ENCODE assay signal across 33 cellular contexts in the genomic region with DNA sequence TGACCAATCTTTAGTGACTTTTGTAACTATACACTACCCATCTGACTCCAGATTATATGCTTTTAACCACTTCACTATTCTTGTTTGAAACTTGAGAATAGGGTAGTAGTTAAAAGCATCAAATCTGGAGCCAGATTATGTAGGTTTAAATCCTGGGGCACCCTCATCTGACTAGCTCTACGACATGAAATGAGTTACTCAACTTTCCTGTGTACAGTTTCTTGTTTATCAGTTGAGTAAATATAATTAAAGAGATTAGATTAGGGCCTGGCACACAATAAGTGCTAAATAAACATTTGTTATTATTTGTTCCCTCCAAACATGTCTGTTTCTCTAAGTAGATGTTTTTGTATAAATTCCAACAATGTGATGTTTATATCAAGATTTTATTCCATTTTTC.
DNase-seq lines count a peak whose midpoint lies in the region; ATAC-seq, FAIRE-seq and TF ChIP-seq lines count a peak whose summit lies in the region.
"Had no signal": no experiment of that assay in that cellular context is flagged by ENCODE, and none has a peak within 500 bp of the region (broad histone marks: within the 10 kb centered on the region; RNA-seq: fewer than 3 reads in every experiment).

No MANE protein-coding gene starts in this region.

- H4K20me1 ChIP-seq in HepG2 (ENCODE audit: insufficient read depth, low read length): no peaks in the 10 kb centered on the region
- H4K20me1 ChIP-seq in PC-3 (ENCODE audit: low read length): no peaks in the 10 kb centered on the region
- H4K20me1 ChIP-seq: BLaER1; BLaER1 treated with 17β-estradiol and CSF1 and Interleukin-3, amounts not matched to agents 10 nM and 100 nM had no signal

- H3K27me3 ChIP-seq in right lobe of liver (no peaks in the 10 kb centered on the region), HepG2 (ENCODE audit: control insufficient read depth in 1 of 2, insufficient read depth in 2 of 2, low read length in 2 of 2) (no peaks in the 10 kb centered on the region), PC-3 (ENCODE audit: low read length) (no peaks in the 10 kb centered on the region)
- no peaks in the 10 kb centered on the region for H3K27me3 ChIP-seq in effector memory CD4-positive, alpha-beta T cell (replicated peaks; ENCODE audit: control insufficient read depth, insufficient read depth, low read length, poor library complexity, severe bottlenecking)
- H3K27me3 ChIP-seq: BE2C; BLaER1; BLaER1 treated with 17β-estradiol and CSF1 and Interleukin-3, amounts not matched to agents 10 nM and 100 nM had no signal

- H3K9me2 ChIP-seq in PC-3 (replicated peaks; ENCODE audit: low read length): no peaks in the 10 kb centered on the region

- H3K79me2 ChIP-seq in HepG2 (ENCODE audit: insufficient read depth, low read length) (no peaks in the 10 kb centered on the region), PC-3 (ENCODE audit: low read length) (no peaks in the 10 kb centered on the region)

- H3K27ac ChIP-seq in right lobe of liver: no peak overlapping the region
- H3K27ac ChIP-seq in HepG2 (ENCODE audit: extremely low read length, insufficient read depth, low read length): no peak overlapping the region
- no peak overlapping the region for H3K27ac ChIP-seq in PC-3 (ENCODE audit: low read length)
- no peak overlapping the region for H3K27ac ChIP-seq in effector memory CD4-positive, alpha-beta T cell (ENCODE audit: insufficient read depth, low read length, poor library complexity, severe bottlenecking)
- H3K27ac ChIP-seq: 22Rv1; A549; BLaER1; BLaER1 treated with 17β-estradiol and CSF1 and Interleukin-3, amounts not matched to agents 10 nM and 100 nM; C4-2B had no signal

- CTCF ChIA-PET in HepG2 (lab: Yijun Ruan, JAX; ENCODE audit: low intra/inter-chr PET ratio, low total read pairs): no interaction called here
- CTCF ChIA-PET in PC-3 (lab: Charles Lee): no interaction called here

- no peak overlapping the region for H3K4me3 ChIP-seq in right lobe of liver
- H3K4me3 ChIP-seq in HepG2 (replicated peaks in 1 of 3; ENCODE audit: insufficient read depth in 1 of 3, low read depth in 2 of 3, low read length in 3 of 3): no peak overlapping the region
- H3K4me3 ChIP-seq in LNCaP clone FGC (ENCODE audit: low read depth, low read length): no peak overlapping the region
- no peak overlapping the region for H3K4me3 ChIP-seq in PC-3 (ENCODE audit: low read length)
- H3K4me3 ChIP-seq in effector memory CD4-positive, alpha-beta T cell (ENCODE audit: insufficient read depth, low read depth, low read length, poor library complexity, severe bottlenecking): no peak overlapping the region
- H3K4me3 ChIP-seq: A549; BLaER1; BLaER1 treated with 17β-estradiol and CSF1 and Interleukin-3, amounts not matched to agents 10 nM and 100 nM had no signal

- H3K4me2 ChIP-seq in HepG2 (ENCODE audit: low read depth, low read length) (no peak overlapping the region), PC-3 (ENCODE audit: low read length) (no peak overlapping the region)
- H3K4me2 ChIP-seq: A549; BLaER1; BLaER1 treated with 17β-estradiol and CSF1 and Interleukin-3, amounts not matched to agents 10 nM and 100 nM had no signal

- no peak for TF ChIP-seq CTCF in right lobe of liver (IDR thresholded peaks at IDR 0.05)
- no peak for TF ChIP-seq CTCF in HepG2 (CRISPR knock-in tag; IDR thresholded peaks at IDR 0.05)
- no peak for TF ChIP-seq CTCF in LNCaP clone FGC (IDR thresholded peaks at IDR 0.05; ENCODE audit: control insufficient read depth, extremely low read depth, insufficient read depth)
- TF ChIP-seq CTCF in PC-3 (conservative IDR thresholded peaks at IDR 0.05; ENCODE audit: low read depth, low read length): no peak

- TF ChIP-seq EP300 in HepG2 (IDR thresholded peaks at IDR 0.05; ENCODE audit: low read depth in 2 of 2, low read length in 2 of 2) (no peak), HepG2 (CRISPR knock-in tag; IDR thresholded peaks at IDR 0.05; ENCODE audit: borderline replicate concordance) (no peak)

- H3K9ac ChIP-seq in HepG2 (ENCODE audit: insufficient read depth, low read depth, low read length) (no peak overlapping the region), PC-3 (ENCODE audit: low read length) (no peak overlapping the region)
- H3K9ac ChIP-seq: BLaER1; BLaER1 treated with 17β-estradiol and CSF1 and Interleukin-3, amounts not matched to agents 10 nM and 100 nM had no signal

- FAIRE-seq in HepG2 (lab: Jason Lieb, UNC): no peak
- FAIRE-seq: A204.1, A549, D721Med had no signal

- DNase-seq in right lobe of liver (no peak), HepG2 (ENCODE audit: low spot score) (no peak), LNCaP clone FGC (ENCODE audit: low read depth) (peak; percentile 11), PC-3 (no peak)
- DNase-seq in effector memory CD4-positive, alpha-beta T cell: no peak
- DNase-seq: 8988T; ACHN; AML-193; BE2C; C1 segment of cervical spinal cord; Caco-2; Calu3; CD4-positive, alpha-beta memory T cell; CD4-positive, alpha-beta T cell; CD4-positive, CD25-positive, alpha-beta regulatory T cell; CD8-positive, alpha-beta memory T cell; CD8-positive, alpha-beta T cell; COR-L47; DMS 273 treated with DMSO at 0.1 percent for 48 hours; DMS153; DMS53; DMS79; DMS79 treated with DMSO at 0.1 percent for 48 hours; DND-41; EL had no signal

- no peak for TF ChIP-seq RAD21 in HepG2 (CRISPR knock-in tag; IDR thresholded peaks at IDR 0.05)

- TF ChIP-seq POLR2A in right lobe of liver (IDR thresholded peaks at IDR 0.05) (no peak), HepG2 (IDR thresholded peaks at IDR 0.05; ENCODE audit: insufficient read depth in 1 of 2, low read depth in 2 of 2, low read length in 2 of 2) (no peak)

- H3F3A ChIP-seq in PC-3 (ENCODE audit: low read length, unreplicated experiment): no peaks in the 10 kb centered on the region

- no peaks in the 10 kb centered on the region for H3K36me3 ChIP-seq in right lobe of liver
- H3K36me3 ChIP-seq in HepG2 (replicated peaks in 1 of 2; ENCODE audit: control insufficient read depth in 1 of 2, insufficient read depth in 2 of 2, low read length in 2 of 2): no peaks in the 10 kb centered on the region
- H3K36me3 ChIP-seq in PC-3 (ENCODE audit: low read depth, low read length): no peaks in the 10 kb centered on the region
- H3K36me3 ChIP-seq in effector memory CD4-positive, alpha-beta T cell (ENCODE audit: control insufficient read depth, insufficient read depth, low read length): no peaks in the 10 kb centered on the region
- H3K36me3 ChIP-seq: BE2C; BLaER1; BLaER1 treated with 17β-estradiol and CSF1 and Interleukin-3, amounts not matched to agents 10 nM and 100 nM had no signal

- 15% methylated on average over 1 of the region's 1 CpG for WGBS in right lobe of liver (ENCODE audit: insufficient coverage, low coverage, low lambda C conversion rate, missing lambda C conversion rate)
- WGBS in HepG2 (ENCODE audit: low lambda C conversion rate): 3% methylated on average over 1 of the region's 1 CpG

- H3K4me1 ChIP-seq in right lobe of liver (no peaks in the 10 kb centered on the region), HepG2 (ENCODE audit: insufficient read depth, low read length) (no peaks in the 10 kb centered on the region), PC-3 (ENCODE audit: insufficient read depth, low read length) (no peaks in the 10 kb centered on the region)
- no peaks in the 10 kb centered on the region for H3K4me1 ChIP-seq in effector memory CD4-positive, alpha-beta T cell (ENCODE audit: control insufficient read depth, insufficient read depth, low read length, poor library complexity, severe bottlenecking)
- H3K4me1 ChIP-seq: A549; BE2C; BLaER1; BLaER1 treated with 17β-estradiol and CSF1 and Interleukin-3, amounts not matched to agents 10 nM and 100 nM had no signal

- intact Hi-C loops in right lobe of liver (cut with DNase I): no loop called here
- intact Hi-C loops in HepG2 (cut with micrococcal nuclease; ENCODE audit: unreplicated experiment): no loop called here
- intact Hi-C loops in PC-3 (cut with micrococcal nuclease): no loop called here

- H3K9me3 ChIP-seq in right lobe of liver: no peaks in the 10 kb centered on the region
- H3K9me3 ChIP-seq in HepG2 (ENCODE audit: low read length): peaks cover 47% of the 10 kb centered on the region
- H3K9me3 ChIP-seq in PC-3 (ENCODE audit: low read length): no peaks in the 10 kb centered on the region
- H3K9me3 ChIP-seq in effector memory CD4-positive, alpha-beta T cell (ENCODE audit: control insufficient read depth, low read length): no peaks in the 10 kb centered on the region
- H3K9me3 ChIP-seq: BE2C, BLaER1, Caco-2 had no signal

- BruUV-seq in HepG2 (replicated peaks; lab: Mats Ljungman, UMichigan) (no TSS peak), PC-3 (replicated peaks; lab: Mats Ljungman, UMichigan) (no TSS peak)

- peak in 3 of 4 donors; percentile 53 to 75 (median 61) for ATAC-seq in right lobe of liver
- no peak for ATAC-seq in HepG2
- ATAC-seq in PC-3: no peak
- ATAC-seq in HG02852 (IDR thresholded peaks at IDR 0.05; ENCODE audit: unreplicated experiment): no peak
- ATAC-seq: A549; CD8-positive, alpha-beta T cell had no signal

- POLR2A ChIA-PET in HepG2 (lab: Yijun Ruan, JAX) (no interaction called here), PC-3 (lab: Charles Lee; ENCODE audit: unreplicated experiment) (no interaction called here)

- in situ Hi-C loops in HepG2 (cut with HindIII; ENCODE audit: extremely low pct_ligation_motif_present, low pct_unique_long_range_greater_than_20kb): no loop called here

- H2AFZ ChIP-seq in HepG2 (ENCODE audit: low read length): no peak overlapping the region
- 0 out of 2 replicates have a peak overlapping the region, but pooled peaks have one; percentile 0 for H2AFZ ChIP-seq in PC-3 (ENCODE audit: low read length)

TF ChIP-seq in HepG2, 621 proteins besides CTCF, POLR2A, EP300 and RAD21 (continues in another document):
- no peak for TF ChIP-seq ATF2 (CRISPR knock-in tag; IDR thresholded peaks at IDR 0.05)
- no peak for TF ChIP-seq REL (CRISPR knock-in tag; conservative IDR thresholded peaks at IDR 0.05)

Comparison
In these comparisons a context has a peak if more than half of its experiments do, and no peak if none do; other contexts are left out.
1. ATAC-seq: peak in right lobe of liver (3 of 4); none in HepG2 (single experiment), PC-3 (single experiment) and HG02852 (single experiment).